21 cellular contexts compared by ENCODE assay signal in genomic region chr9:72156586-72156985, GRCh38. TPM values are rescaled to one million over a fixed set of nuclear protein-coding genes. Genes with fewer than 3 reads are reported as not detected.
"Had no signal": no experiment of that assay in that cellular context is flagged by ENCODE, and none has a peak within 500 bp of the region (broad histone marks: within the 10 kb centered on the region; RNA-seq: fewer than 3 reads in every experiment).

No MANE protein-coding gene starts in this region.

- H3K4me1 ChIP-seq: esophagus muscularis mucosa, gastrocnemius medialis, psoas muscle, stomach had no signal

- H3K9me3 ChIP-seq: esophagus muscularis mucosa, gastrocnemius medialis, neutrophil, psoas muscle, stomach, thoracic aorta, transverse colon had no signal

- H3K4me3 ChIP-seq: esophagus muscularis mucosa, gastrocnemius medialis, psoas muscle, skin epidermis, stomach, thoracic aorta, transverse colon had no signal

- DNase-seq: effector memory CD4-positive, alpha-beta T cell; gastrocnemius medialis; glutamatergic neuron; kidney; mesendoderm; naive thymus-derived CD4-positive, alpha-beta T cell; nephron progenitor cell; psoas muscle; retina; stimulated activated CD4-positive, alpha-beta T cell treated with anti-CD3 and anti-CD28 coated beads, Interleukin-12 subunit alpha, Interleukin-12 subunit beta, amount 100 ng/mL, for 4 hours; stimulated activated naive CD4-positive, alpha-beta T cell; stomach; substantia nigra; transverse colon had no signal

- H3K4me3 Mint-ChIP-seq: naive thymus-derived CD4-positive, alpha-beta T cell; nephron progenitor cell had no signal

- H3K4me1 Mint-ChIP-seq: naive thymus-derived CD4-positive, alpha-beta T cell; nephron progenitor cell had no signal

- H3K27ac ChIP-seq: esophagus muscularis mucosa, gastrocnemius medialis, neutrophil, psoas muscle, skin epidermis, stomach, thoracic aorta, transverse colon had no signal

- FAIRE-seq: endometrium, kidney had no signal

- H3K36me3 ChIP-seq: esophagus muscularis mucosa, gastrocnemius medialis, neutrophil, stomach, thoracic aorta, transverse colon had no signal

- H3K27ac Mint-ChIP-seq: naive thymus-derived CD4-positive, alpha-beta T cell; nephron progenitor cell had no signal

- H3K27me3 ChIP-seq: gastrocnemius medialis, transverse colon had no signal

RNA-seq across cellular contexts. Expression of gene GDA, which starts 7.3 kb away (rescaled TPM):
- total RNA-seq: esophagus muscularis mucosa; lung microvascular endothelial cell; naive thymus-derived CD4-positive, alpha-beta T cell; osteoblast; thoracic aorta had no signal
- polyA plus RNA-seq: naive thymus-derived CD4-positive, alpha-beta T cell had no signal
